Comparison of ENCODE assay signal across 1 cellular context in genomic region chr9:98315551-98316060, GRCh38.
TF ChIP-seq lines count a peak whose summit lies in the region.

No MANE protein-coding gene starts in this region.

TF ChIP-seq in SK-N-SH treated with all-trans-retinoic acid at 6 μM for 48 hours, 23 proteins besides CTCF, POLR2A, EP300 and RAD21 (continued from another document):
- TF ChIP-seq TSHZ2 (CRISPR knock-in tag; IDR thresholded peaks at IDR 0.05) = no peak
- TF ChIP-seq CSRNP3 (CRISPR knock-in tag; IDR thresholded peaks at IDR 0.05) = no peak
- TF ChIP-seq GLIS3 (CRISPR knock-in tag; IDR thresholded peaks at IDR 0.05) = no peak
- TF ChIP-seq TCF4 (CRISPR knock-in tag; IDR thresholded peaks at IDR 0.05; ENCODE audit: borderline replicate concordance) = no peak
- no peak for TF ChIP-seq ZNF565 (CRISPR knock-in tag; conservative IDR thresholded peaks at IDR 0.05; ENCODE audit: low read depth)
- no peak for TF ChIP-seq CSDC2 (CRISPR knock-in tag; IDR thresholded peaks at IDR 0.05)
- no peak for TF ChIP-seq ZNF8 (CRISPR knock-in tag; IDR thresholded peaks at IDR 0.05)
- TF ChIP-seq TOX (CRISPR knock-in tag; IDR thresholded peaks at IDR 0.05; ENCODE audit: borderline replicate concordance) = no peak
- TF ChIP-seq PPARA (CRISPR knock-in tag; IDR thresholded peaks at IDR 0.05; ENCODE audit: borderline replicate concordance) = no peak
- no peak for TF ChIP-seq ZC3H10 (CRISPR knock-in tag; IDR thresholded peaks at IDR 0.05)
- TF ChIP-seq PATZ1 (CRISPR knock-in tag; IDR thresholded peaks at IDR 0.05; ENCODE audit: borderline replicate concordance) = no peak
- TF ChIP-seq ARNTL (CRISPR knock-in tag; IDR thresholded peaks at IDR 0.05; ENCODE audit: borderline replicate concordance, low read depth) = no peak
